Comparison of ENCODE assay signal across 25 cellular contexts in genomic region chr2:167110345-167110744, GRCh38.
"Had no signal": no experiment of that assay in that cellular context is flagged by ENCODE, and none has a peak within 500 bp of the region (broad histone marks: within the 10 kb centered on the region; RNA-seq: fewer than 3 reads in every experiment).

No MANE protein-coding gene starts in this region.

- FAIRE-seq: HTR-8/SVneo had no signal

- H3K27ac Mint-ChIP-seq: T-cell had no signal

- H3K27me3 ChIP-seq: SJCRH30 had no signal

- H3K9me3 ChIP-seq: SJCRH30 had no signal

- H3K4me3 ChIP-seq: SJCRH30 had no signal

- H3K36me3 ChIP-seq: SJCRH30 had no signal

- H3K27ac ChIP-seq: HL-60, SJCRH30 had no signal

- H3K4me1 Mint-ChIP-seq: T-cell had no signal

- H3K27me3 Mint-ChIP-seq: T-cell had no signal

- H3K36me3 Mint-ChIP-seq: T-cell had no signal

- DNase-seq: KBM-7, MV-4-11, NCI-H1048, NCI-H1105, NCI-H1417, NCI-H1436 treated with DMSO at 0.1 percent for 48 hours, NCI-H1694, NCI-H187 treated with DMSO at 0.1 percent for 48 hours, NCI-H2029 treated with DMSO at 0.1 percent for 48 hours, NCI-H2171, NCI-H226, NCI-H446, NCI-H510A, NCI-H524 treated with DMSO at 0.1 percent for 48 hours, NCI-H69, NCI-H774, PC-3, SHP77 treated with DMSO at 0.1 percent for 48 hours, SJCRH30, SW 1271, T-cell had no signal

- ATAC-seq: Panc1, PC-3, Right ventricle myocardium inferior, T-cell had no signal

- H3K4me1 ChIP-seq: SJCRH30 had no signal

- H3K4me3 Mint-ChIP-seq: T-cell had no signal
